In the genomic region with DNA sequence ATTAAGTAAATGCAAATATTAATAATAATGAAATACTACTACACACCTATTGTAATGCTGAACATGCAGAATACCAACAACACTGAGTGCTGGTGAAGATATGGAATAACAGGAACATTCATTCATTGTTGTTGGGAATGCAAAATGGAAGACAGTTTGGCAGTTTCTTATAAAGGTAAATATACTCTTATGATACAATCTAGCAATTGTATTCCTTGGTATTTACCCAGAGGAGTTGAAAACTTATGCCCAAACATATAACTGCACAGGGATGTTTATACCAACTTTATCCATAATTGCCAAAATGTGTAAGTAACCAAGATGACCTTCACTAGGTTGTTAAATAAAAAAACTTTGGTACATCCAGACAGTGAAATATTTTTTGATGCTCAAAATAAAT, we compare ENCODE assay signal across 26 cellular contexts.
"Had no signal": no experiment of that assay in that cellular context is flagged by ENCODE, and none has a peak within 500 bp of the region (broad histone marks: within the 10 kb centered on the region; RNA-seq: fewer than 3 reads in every experiment).

No MANE protein-coding gene starts in this region.

- DNase-seq: stimulated activated CD4-positive, alpha-beta T cell treated with anti-CD3 and anti-CD28 coated beads, Interleukin-2, amount 100 ng/mL, for 48 hours; stimulated activated CD4-positive, alpha-beta T cell treated with anti-CD3 and anti-CD28 coated beads, Interleukin-4, amount 100 ng/mL, for 1 hour; stimulated activated CD4-positive, alpha-beta T cell treated with anti-CD3 and anti-CD28 coated beads, Interleukin-4, amount 100 ng/mL, for 24 hours; stimulated activated CD4-positive, alpha-beta T cell treated with anti-CD3 and anti-CD28 coated beads, Interleukin-4, amount 100 ng/mL, for 4 hours; stimulated activated CD8-positive, alpha-beta memory T cell treated with anti-CD3 and anti-CD28 coated beads, Interleukin-4, amount 100 ng/mL, for 48 hours; stimulated activated naive B cell treated with anti-CD40 and anti-IgM and Interleukin-4, amounts not matched to agents 10 μg/mL and 1 μg/mL and 100 μg/mL, for 72 hours; stimulated activated naive CD4-positive, alpha-beta T cell; stimulated activated naive CD4-positive, alpha-beta T cell treated with Interleukin-2 at 50 U/mL for 16 hours; stimulated activated naive CD8-positive, alpha-beta T cell treated with anti-CD3 and anti-CD28 coated beads, Interleukin-15, amount 100 ng/mL, for 72 hours; stimulated activated naive CD8-positive, alpha-beta T cell treated with anti-CD3 and anti-CD28 coated beads, Interleukin-15, Interleukin-2, amounts not matched to agents 100 U/mL and 50 U/mL, for 24 hours; stomach; substantia nigra; testis; thyroid gland; tibial artery; transverse colon; trophoblast cell; upper lobe of left lung; upper lobe of right lung; uterus had no signal

- H3K4me3 ChIP-seq: stomach, suprapubic skin, testis, thoracic aorta, thyroid gland, tibial artery, tibial nerve, transverse colon, upper lobe of left lung, upper lobe of right lung, uterus, vagina had no signal

- ATAC-seq: stimulated activated effector memory CD8-positive, alpha-beta T cell treated with anti-CD3 and anti-CD28 coated beads, Interleukin-12 subunit alpha, Interleukin-12 subunit beta, amount 100 ng/mL, for 72 hours; stimulated activated memory B cell treated with anti-CD40 and anti-IgM and Interleukin-4, amounts not matched to agents 10 μg/mL and 1 μg/mL and 100 μg/mL, for 72 hours; stimulated activated naive B cell treated with anti-CD40 and anti-IgM and Interleukin-4, amounts not matched to agents 10 μg/mL and 1 μg/mL and 100 μg/mL, for 72 hours; stimulated activated naive CD8-positive, alpha-beta T cell treated with anti-CD3 and anti-CD28 coated beads, Interleukin-15, amount 100 ng/mL, for 72 hours; stimulated activated naive CD8-positive, alpha-beta T cell treated with anti-CD3 and anti-CD28 coated beads, Interleukin-15, Interleukin-2, amounts not matched to agents 100 U/mL and 50 U/mL, for 24 hours; upper lobe of right lung had no signal
